8 cellular contexts compared by ENCODE assay signal in genomic region chr5:132736853-132737833, GRCh38. TPM values are rescaled to one million over a fixed set of nuclear protein-coding genes. Genes with fewer than 3 reads are reported as not detected.
A peak's percentile ranks its signal among the peaks of the same experiment; 100 is the strongest.
DNase-seq lines count a peak whose midpoint lies in the region; ATAC-seq, FAIRE-seq and TF ChIP-seq lines count a peak whose summit lies in the region.

TSS of gene KIF3A (minus strand) at chr5:132737546. CDS start at chr5:132737419, 127 bp downstream.

- H3K36me3 ChIP-seq in keratinocyte (ENCODE audit: control insufficient read depth in 2 of 2, extremely low read depth in 1 of 2, insufficient read depth in 2 of 2, low read length in 2 of 2) = peaks cover 0 to 5% of the 10 kb centered on the region in 2 experiments

- TF ChIP-seq CTCF in keratinocyte (optimal IDR thresholded peaks at IDR 0.05 in 1 of 3, IDR thresholded peaks at IDR 0.05 in 1 of 3, conservative IDR thresholded peaks at IDR 0.05 in 1 of 3; ENCODE audit: extremely low read depth in 1 of 3, insufficient read depth in 2 of 3, low read length in 3 of 3) = no peak

- no peaks in the 10 kb centered on the region for H3K27me3 ChIP-seq in keratinocyte (ENCODE audit: control insufficient read depth, extremely low read depth, insufficient read depth, low read length)

- peaks cover 14% of the 10 kb centered on the region for H3K79me2 ChIP-seq in keratinocyte (ENCODE audit: control insufficient read depth, insufficient read depth, low read length)

- H3K9me3 ChIP-seq in keratinocyte (ENCODE audit: control insufficient read depth, low read depth, low read length) = no peaks in the 10 kb centered on the region

- peak within 1 kb of the TSS; percentile 69 to 92 (median 71) for H3K4me3 ChIP-seq in keratinocyte (ENCODE audit: control insufficient read depth in 2 of 3, extremely low read depth in 1 of 3, insufficient read depth in 2 of 3, low read depth in 1 of 3, low read length in 3 of 3)

- no peaks in the 10 kb centered on the region for H3K9me1 ChIP-seq in keratinocyte (ENCODE audit: control insufficient read depth, extremely low read depth, insufficient read depth, low read length)

- peaks cover 13% of the 10 kb centered on the region for H3K4me1 ChIP-seq in keratinocyte (ENCODE audit: control insufficient read depth, extremely low read depth, insufficient read depth, low read length)

- DNase-seq in AG20443 (ENCODE audit: low spot score) = peak; percentile 100
- peak; percentile 89 for DNase-seq in NCI-H446 treated with DMSO at 0.1 percent for 48 hours (lab: John Stamatoyannopoulos, UW)
- peak; percentile 81 to 97 for DNase-seq in cerebellar nuclear complex (lab: John Stamatoyannopoulos, UW)
- DNase-seq in keratinocyte (ENCODE audit: low read depth, low spot score) = peak; percentile 79
- DNase-seq in stimulated activated CD4-positive, alpha-beta T cell treated with anti-CD3 and anti-CD28 coated beads, Interleukin-15, amount 100 ng/mL, for 1 hour (ENCODE audit: low read depth in 1 of 2, low spot score in 1 of 2) = peak; percentile 96 to 99

- peak within 1 kb of the TSS; percentile 84 for H3K4me2 ChIP-seq in keratinocyte (ENCODE audit: control insufficient read depth, extremely low read depth, insufficient read depth, low read depth, low read length)

- H2AFZ ChIP-seq in keratinocyte (ENCODE audit: control insufficient read depth, low read length) = peak within 1 kb of the TSS; percentile 94

- FAIRE-seq in keratinocyte (lab: Jason Lieb, UNC) = peak; percentile 65

- peak; percentile 86 for ATAC-seq in GM19035 (IDR thresholded peaks at IDR 0.05; ENCODE audit: unreplicated experiment)
- peak; percentile 91 for ATAC-seq in HG03354 (IDR thresholded peaks at IDR 0.05; ENCODE audit: poor library complexity, severe bottlenecking, unreplicated experiment)
- ATAC-seq in activated CD4-positive, CD25-positive, alpha-beta regulatory T cell treated with anti-CD3 and anti-CD28 coated beads, Interleukin-2, amount 50 U/mL, for 24 hours = peak; percentile 83 to 87

- no peaks in the 10 kb centered on the region for H4K20me1 ChIP-seq in keratinocyte (ENCODE audit: control insufficient read depth, extremely low read depth, insufficient read depth, low read length)

- dilution Hi-C loops in keratinocyte (cut with MboI; ENCODE audit: extremely low pct_ligation_motif_present, low sequenced_read_pairs) = no loop called here

- H3K9ac ChIP-seq in keratinocyte (ENCODE audit: control insufficient read depth, extremely low read depth, insufficient read depth, low read length) = peak within 1 kb of the TSS; percentile 75

- peak within 1 kb of the TSS; percentile 51 for H3K27ac ChIP-seq in keratinocyte (ENCODE audit: control insufficient read depth, insufficient read depth, low read length)

RNA-seq across cellular contexts. Expression of gene KIF3A, which starts in this region (rescaled TPM):
- polyA plus RNA-seq in keratinocyte = 7.0 to 15.4 TPM (median 8.6 TPM) in 3 replicates
- 37.2 TPM for polyA plus RNA-seq in keratinocyte (2011; ENCODE audit: low read depth)
- polyA plus RNA-seq in keratinocyte (2011; cell fraction: cytosol; rRNA removed) = 4.6 and 8.6 TPM in 2 replicates
- polyA plus RNA-seq in keratinocyte (2011; cell fraction: nucleus; rRNA removed) = 12.4 and 17.4 TPM in 2 replicates
- polyA plus RNA-seq in keratinocyte (2012; ENCODE audit: low replicate concordance) = 7.6 and 10.3 TPM in 2 replicates
- polyA minus RNA-seq in keratinocyte = 3.2 to 22.9 TPM (median 6.9 TPM) in 3 replicates
- 7.7 TPM for polyA minus RNA-seq in keratinocyte (2011; cell fraction: cytosol; rRNA and poly(A)+ RNA removed)
- polyA minus RNA-seq in keratinocyte (2011; cell fraction: nucleus; rRNA and poly(A)+ RNA removed) = 10.1 and 16.6 TPM in 2 replicates

Comparison
In these comparisons a context has a peak if more than half of its experiments do, and no peak if none do; other contexts are left out.
1. Peak in every context shown above with its lines: DNase-seq, ATAC-seq, H3K4me3 ChIP-seq and H3K27ac ChIP-seq.